Comparison of ENCODE assay signal across 1 cellular context in the genomic region with DNA sequence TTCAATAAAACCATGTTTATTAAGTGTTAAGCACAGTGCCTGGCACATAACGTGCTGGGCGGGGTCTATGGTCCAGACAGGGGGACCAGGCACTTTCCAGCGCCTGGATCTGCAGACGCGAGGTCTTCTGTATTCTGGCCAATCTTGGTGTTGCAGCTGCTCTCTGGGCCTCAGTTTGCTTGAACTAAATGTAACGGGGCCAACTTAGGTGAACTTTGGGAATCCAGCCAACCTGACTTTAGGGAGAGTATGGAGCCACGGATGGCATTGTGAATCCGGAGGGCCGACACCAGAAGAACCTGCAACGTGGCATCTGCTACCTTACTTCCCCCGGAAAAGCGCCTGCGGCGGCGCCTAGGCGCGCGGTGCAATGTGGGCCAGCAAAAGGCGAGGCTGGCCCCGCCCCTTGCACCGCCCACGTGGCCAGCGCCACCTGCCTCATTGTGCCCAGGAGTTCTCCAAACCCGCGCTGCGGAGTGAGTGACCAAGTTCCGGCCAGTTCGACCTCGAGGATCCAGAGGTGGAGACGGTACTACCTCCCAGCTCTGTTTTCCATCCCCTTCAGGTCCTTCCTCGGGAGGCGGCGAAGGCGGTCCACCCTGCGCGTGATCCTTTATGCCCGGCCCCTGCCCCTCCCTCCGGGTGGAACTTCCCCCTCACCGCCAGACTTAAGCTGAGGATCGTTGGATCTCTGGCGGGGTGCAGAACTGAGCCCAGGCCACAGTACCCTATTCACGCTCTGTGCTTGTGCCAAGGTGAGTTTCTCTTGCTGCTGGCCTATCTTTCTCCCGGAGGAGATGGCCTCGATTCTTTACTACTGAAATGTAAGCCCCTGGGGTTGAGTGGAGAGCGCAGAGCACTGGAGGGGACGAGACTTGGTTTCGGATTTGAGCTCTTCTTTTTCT.
A peak's percentile ranks its signal among the peaks of the same experiment; 100 is the strongest.
TF ChIP-seq lines count a peak whose summit lies in the region.

A gene (plus strand): TSS at position 426 of the 905 bp plus-strand sequence. CDS start 10,969 bp downstream, outside the sequence.

TF ChIP-seq in K562, 482 proteins besides CTCF, POLR2A, EP300 and RAD21 (continued from another document and continues in another):
- TF ChIP-seq RBM22 (IDR thresholded peaks at IDR 0.05; ENCODE audit: low read depth, low read length, poor library complexity, severe bottlenecking) (no peak), CBFB (CRISPR knock-in tag; IDR thresholded peaks at IDR 0.05) (no peak), BRCA1 (IDR thresholded peaks at IDR 0.05) (no peak), BRCA1 (CRISPR knock-in tag; IDR thresholded peaks at IDR 0.05) (no peak), SAFB2 (IDR thresholded peaks at IDR 0.05; ENCODE audit: borderline replicate concordance, low read depth, low read length, severe bottlenecking) (no peak), NFXL1 (CRISPR knock-in tag; IDR thresholded peaks at IDR 0.05) (no peak), PHTF2 (CRISPR knock-in tag; IDR thresholded peaks at IDR 0.05) (no peak), MAFF (IDR thresholded peaks at IDR 0.05; ENCODE audit: low read length) (no peak), CREBBP (IDR thresholded peaks at IDR 0.05; ENCODE audit: low read depth, low read length) (no peak), ZNF696 (CRISPR knock-in tag; conservative IDR thresholded peaks at IDR 0.05) (no peak), STAT5A (IDR thresholded peaks at IDR 0.05; ENCODE audit: borderline replicate concordance, low read length) (no peak; the same call in 1 of the 2 replicates), RHOXF2B (CRISPR knock-in tag; conservative IDR thresholded peaks at IDR 0.05) (no peak), C11orf30 (IDR thresholded peaks at IDR 0.05; ENCODE audit: low read depth) (peak; percentile 68; the same call in 1 of the 2 replicates), SIN3B (IDR thresholded peaks at IDR 0.05; ENCODE audit: low read depth) (peak; percentile 51; the same call in 1 of the 2 replicates), ZNF134 (CRISPR knock-in tag; conservative IDR thresholded peaks at IDR 0.05) (no peak), TAF15 (IDR thresholded peaks at IDR 0.05; ENCODE audit: low read depth, low read length) (no peak), YY1 (IDR thresholded peaks at IDR 0.05; ENCODE audit: borderline replicate concordance in 1 of 3, control insufficient read depth in 1 of 3, extremely low read depth in 1 of 3, insufficient read depth in 3 of 3, insufficient read length in 1 of 3, insufficient replicate concordance in 2 of 3, low read depth in 1 of 3, low read length in 2 of 3) (peak in 1 of 3 experiments; percentile 51), ZNF347 (CRISPR knock-in tag; IDR thresholded peaks at IDR 0.05; ENCODE audit: low read depth) (no peak), ZNF699 (CRISPR knock-in tag; IDR thresholded peaks at IDR 0.05; ENCODE audit: insufficient replicate concordance) (no peak), MCM2 (IDR thresholded peaks at IDR 0.05; ENCODE audit: low read depth) (no peak), ARHGAP35 (IDR thresholded peaks at IDR 0.05; ENCODE audit: partially characterized antibody) (no peak), FOXA3 (CRISPR knock-in tag; conservative IDR thresholded peaks at IDR 0.05 in 1 of 2, IDR thresholded peaks at IDR 0.05 in 1 of 2) (no peak), ELF1 (tag; IDR thresholded peaks at IDR 0.05) (peak; percentile 79), ZFPM2 (CRISPR knock-in tag; IDR thresholded peaks at IDR 0.05) (no peak), CCAR2 (IDR thresholded peaks at IDR 0.05; ENCODE audit: low read depth, low read length) (no peak), SMAD3 (CRISPR knock-in tag; conservative IDR thresholded peaks at IDR 0.05) (peak; percentile 86), GTF2F1 (IDR thresholded peaks at IDR 0.05; ENCODE audit: low read depth, low read length) (peak; percentile 91), ZNF707 (CRISPR knock-in tag; conservative IDR thresholded peaks at IDR 0.05) (no peak), SRSF7 (optimal IDR thresholded peaks at IDR 0.05; ENCODE audit: low read depth, low read length) (no peak), CREB1 (IDR thresholded peaks at IDR 0.05) (0 out of 2 replicates have a peak, but pooled peaks have one; percentile 26), CREB1 (CRISPR knock-in tag; IDR thresholded peaks at IDR 0.05) (no peak; the same call in 1 of the 2 replicates), U2AF2 (optimal IDR thresholded peaks at IDR 0.05; ENCODE audit: low read depth, low read length) (no peak), NFYB (IDR thresholded peaks at IDR 0.05; ENCODE audit: extremely low read depth, insufficient read length) (no peak), CBX5 (IDR thresholded peaks at IDR 0.05; ENCODE audit: borderline replicate concordance, low read depth) (no peak; the same call in 1 of the 2 replicates), SLC30A9 (CRISPR knock-in tag; IDR thresholded peaks at IDR 0.05) (no peak), MEIS2 (IDR thresholded peaks at IDR 0.05; ENCODE audit: partially characterized antibody) (no peak)
- TF ChIP-seq, protein P1, sequence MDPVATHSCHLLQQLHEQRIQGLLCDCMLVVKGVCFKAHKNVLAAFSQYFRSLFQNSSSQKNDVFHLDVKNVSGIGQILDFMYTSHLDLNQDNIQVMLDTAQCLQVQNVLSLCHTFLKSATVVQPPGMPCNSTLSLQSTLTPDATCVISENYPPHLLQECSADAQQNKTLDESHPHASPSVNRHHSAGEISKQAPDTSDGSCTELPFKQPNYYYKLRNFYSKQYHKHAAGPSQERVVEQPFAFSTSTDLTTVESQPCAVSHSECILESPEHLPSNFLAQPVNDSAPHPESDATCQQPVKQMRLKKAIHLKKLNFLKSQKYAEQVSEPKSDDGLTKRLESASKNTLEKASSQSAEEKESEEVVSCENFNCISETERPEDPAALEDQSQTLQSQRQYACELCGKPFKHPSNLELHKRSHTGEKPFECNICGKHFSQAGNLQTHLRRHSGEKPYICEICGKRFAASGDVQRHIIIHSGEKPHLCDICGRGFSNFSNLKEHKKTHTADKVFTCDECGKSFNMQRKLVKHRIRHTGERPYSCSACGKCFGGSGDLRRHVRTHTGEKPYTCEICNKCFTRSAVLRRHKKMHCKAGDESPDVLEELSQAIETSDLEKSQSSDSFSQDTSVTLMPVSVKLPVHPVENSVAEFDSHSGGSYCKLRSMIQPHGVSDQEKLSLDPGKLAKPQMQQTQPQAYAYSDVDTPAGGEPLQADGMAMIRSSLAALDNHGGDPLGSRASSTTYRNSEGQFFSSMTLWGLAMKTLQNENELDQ (CRISPR knock-in tag; IDR thresholded peaks at IDR 0.05; ENCODE audit: borderline replicate concordance), result 0 out of 2 replicates have a peak, but pooled peaks have one; percentile 17
- TF ChIP-seq, protein P2, sequence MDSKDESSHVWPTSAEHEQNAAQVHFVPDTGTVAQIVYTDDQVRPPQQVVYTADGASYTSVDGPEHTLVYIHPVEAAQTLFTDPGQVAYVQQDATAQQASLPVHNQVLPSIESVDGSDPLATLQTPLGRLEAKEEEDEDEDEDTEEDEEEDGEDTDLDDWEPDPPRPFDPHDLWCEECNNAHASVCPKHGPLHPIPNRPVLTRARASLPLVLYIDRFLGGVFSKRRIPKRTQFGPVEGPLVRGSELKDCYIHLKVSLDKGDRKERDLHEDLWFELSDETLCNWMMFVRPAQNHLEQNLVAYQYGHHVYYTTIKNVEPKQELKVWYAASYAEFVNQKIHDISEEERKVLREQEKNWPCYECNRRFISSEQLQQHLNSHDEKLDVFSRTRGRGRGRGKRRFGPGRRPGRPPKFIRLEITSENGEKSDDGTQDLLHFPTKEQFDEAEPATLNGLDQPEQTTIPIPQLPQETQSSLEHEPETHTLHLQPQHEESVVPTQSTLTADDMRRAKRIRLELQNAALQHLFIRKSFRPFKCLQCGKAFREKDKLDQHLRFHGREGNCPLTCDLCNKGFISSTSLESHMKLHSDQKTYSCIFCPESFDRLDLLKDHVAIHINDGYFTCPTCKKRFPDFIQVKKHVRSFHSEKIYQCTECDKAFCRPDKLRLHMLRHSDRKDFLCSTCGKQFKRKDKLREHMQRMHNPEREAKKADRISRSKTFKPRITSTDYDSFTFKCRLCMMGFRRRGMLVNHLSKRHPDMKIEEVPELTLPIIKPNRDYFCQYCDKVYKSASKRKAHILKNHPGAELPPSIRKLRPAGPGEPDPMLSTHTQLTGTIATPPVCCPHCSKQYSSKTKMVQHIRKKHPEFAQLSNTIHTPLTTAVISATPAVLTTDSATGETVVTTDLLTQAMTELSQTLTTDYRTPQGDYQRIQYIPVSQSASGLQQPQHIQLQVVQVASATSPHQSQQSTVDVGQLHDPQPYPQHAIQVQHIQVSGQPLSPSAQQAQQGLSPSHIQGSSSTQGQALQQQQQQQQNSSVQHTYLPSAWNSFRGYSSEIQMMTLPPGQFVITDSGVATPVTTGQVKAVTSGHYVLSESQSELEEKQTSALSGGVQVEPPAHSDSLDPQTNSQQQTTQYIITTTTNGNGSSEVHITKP (IDR thresholded peaks at IDR 0.05; ENCODE audit: partially characterized antibody), result peak; percentile 99
- TF ChIP-seq, protein P3, sequence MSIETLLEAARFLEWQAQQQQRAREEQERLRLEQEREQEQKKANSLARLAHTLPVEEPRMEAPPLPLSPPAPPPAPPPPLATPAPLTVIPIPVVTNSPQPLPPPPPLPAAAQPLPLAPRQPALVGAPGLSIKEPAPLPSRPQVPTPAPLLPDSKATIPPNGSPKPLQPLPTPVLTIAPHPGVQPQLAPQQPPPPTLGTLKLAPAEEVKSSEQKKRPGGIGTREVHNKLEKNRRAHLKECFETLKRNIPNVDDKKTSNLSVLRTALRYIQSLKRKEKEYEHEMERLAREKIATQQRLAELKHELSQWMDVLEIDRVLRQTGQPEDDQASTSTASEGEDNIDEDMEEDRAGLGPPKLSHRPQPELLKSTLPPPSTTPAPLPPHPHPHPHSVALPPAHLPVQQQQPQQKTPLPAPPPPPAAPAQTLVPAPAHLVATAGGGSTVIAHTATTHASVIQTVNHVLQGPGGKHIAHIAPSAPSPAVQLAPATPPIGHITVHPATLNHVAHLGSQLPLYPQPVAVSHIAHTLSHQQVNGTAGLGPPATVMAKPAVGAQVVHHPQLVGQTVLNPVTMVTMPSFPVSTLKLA (conservative IDR thresholded peaks at IDR 0.05), result peak; percentile 99 to 100
- TF ChIP-seq, protein P4, sequence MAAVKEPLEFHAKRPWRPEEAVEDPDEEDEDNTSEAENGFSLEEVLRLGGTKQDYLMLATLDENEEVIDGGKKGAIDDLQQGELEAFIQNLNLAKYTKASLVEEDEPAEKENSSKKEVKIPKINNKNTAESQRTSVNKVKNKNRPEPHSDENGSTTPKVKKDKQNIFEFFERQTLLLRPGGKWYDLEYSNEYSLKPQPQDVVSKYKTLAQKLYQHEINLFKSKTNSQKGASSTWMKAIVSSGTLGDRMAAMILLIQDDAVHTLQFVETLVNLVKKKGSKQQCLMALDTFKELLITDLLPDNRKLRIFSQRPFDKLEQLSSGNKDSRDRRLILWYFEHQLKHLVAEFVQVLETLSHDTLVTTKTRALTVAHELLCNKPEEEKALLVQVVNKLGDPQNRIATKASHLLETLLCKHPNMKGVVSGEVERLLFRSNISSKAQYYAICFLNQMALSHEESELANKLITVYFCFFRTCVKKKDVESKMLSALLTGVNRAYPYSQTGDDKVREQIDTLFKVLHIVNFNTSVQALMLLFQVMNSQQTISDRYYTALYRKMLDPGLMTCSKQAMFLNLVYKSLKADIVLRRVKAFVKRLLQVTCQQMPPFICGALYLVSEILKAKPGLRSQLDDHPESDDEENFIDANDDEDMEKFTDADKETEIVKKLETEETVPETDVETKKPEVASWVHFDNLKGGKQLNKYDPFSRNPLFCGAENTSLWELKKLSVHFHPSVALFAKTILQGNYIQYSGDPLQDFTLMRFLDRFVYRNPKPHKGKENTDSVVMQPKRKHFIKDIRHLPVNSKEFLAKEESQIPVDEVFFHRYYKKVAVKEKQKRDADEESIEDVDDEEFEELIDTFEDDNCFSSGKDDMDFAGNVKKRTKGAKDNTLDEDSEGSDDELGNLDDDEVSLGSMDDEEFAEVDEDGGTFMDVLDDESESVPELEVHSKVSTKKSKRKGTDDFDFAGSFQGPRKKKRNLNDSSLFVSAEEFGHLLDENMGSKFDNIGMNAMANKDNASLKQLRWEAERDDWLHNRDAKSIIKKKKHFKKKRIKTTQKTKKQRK (IDR thresholded peaks at IDR 0.05; ENCODE audit: borderline replicate concordance, low read depth, low read length), result no peak
- TF ChIP-seq, protein P5, sequence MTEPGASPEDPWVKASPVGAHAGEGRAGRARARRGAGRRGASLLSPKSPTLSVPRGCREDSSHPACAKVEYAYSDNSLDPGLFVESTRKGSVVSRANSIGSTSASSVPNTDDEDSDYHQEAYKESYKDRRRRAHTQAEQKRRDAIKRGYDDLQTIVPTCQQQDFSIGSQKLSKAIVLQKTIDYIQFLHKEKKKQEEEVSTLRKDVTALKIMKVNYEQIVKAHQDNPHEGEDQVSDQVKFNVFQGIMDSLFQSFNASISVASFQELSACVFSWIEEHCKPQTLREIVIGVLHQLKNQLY (CRISPR knock-in tag; conservative IDR thresholded peaks at IDR 0.05), result no peak
- TF ChIP-seq, protein P6, sequence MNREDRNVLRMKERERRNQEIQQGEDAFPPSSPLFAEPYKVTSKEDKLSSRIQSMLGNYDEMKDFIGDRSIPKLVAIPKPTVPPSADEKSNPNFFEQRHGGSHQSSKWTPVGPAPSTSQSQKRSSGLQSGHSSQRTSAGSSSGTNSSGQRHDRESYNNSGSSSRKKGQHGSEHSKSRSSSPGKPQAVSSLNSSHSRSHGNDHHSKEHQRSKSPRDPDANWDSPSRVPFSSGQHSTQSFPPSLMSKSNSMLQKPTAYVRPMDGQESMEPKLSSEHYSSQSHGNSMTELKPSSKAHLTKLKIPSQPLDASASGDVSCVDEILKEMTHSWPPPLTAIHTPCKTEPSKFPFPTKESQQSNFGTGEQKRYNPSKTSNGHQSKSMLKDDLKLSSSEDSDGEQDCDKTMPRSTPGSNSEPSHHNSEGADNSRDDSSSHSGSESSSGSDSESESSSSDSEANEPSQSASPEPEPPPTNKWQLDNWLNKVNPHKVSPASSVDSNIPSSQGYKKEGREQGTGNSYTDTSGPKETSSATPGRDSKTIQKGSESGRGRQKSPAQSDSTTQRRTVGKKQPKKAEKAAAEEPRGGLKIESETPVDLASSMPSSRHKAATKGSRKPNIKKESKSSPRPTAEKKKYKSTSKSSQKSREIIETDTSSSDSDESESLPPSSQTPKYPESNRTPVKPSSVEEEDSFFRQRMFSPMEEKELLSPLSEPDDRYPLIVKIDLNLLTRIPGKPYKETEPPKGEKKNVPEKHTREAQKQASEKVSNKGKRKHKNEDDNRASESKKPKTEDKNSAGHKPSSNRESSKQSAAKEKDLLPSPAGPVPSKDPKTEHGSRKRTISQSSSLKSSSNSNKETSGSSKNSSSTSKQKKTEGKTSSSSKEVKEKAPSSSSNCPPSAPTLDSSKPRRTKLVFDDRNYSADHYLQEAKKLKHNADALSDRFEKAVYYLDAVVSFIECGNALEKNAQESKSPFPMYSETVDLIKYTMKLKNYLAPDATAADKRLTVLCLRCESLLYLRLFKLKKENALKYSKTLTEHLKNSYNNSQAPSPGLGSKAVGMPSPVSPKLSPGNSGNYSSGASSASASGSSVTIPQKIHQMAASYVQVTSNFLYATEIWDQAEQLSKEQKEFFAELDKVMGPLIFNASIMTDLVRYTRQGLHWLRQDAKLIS (CRISPR knock-in tag; IDR thresholded peaks at IDR 0.05), result peak; percentile 90; the same call in 1 of the 2 replicates
